In the genomic region with DNA sequence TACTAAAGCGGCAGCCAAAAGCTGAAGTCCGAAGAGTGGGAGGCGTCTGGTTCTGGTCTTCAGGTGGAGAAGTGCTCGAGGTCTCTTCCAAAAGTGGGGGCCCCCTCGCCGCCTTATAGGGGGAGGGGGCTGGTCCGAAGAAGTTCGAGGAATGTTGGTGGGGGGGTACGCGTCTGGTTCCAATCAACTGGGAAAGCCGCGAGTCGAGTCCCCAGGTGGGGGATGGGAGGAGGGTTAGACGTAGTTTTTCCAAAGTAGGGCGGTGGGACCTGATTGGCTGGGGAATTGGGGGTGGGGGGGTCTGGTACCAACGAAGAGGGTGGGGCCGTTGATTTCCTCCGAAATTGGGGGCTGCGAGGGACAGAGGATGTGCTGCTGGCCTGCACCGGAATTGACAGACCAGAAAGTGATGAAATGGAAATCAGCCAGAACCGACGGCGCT, we compare ENCODE assay signal across 8 cellular contexts. TPM values are rescaled to one million over a fixed set of nuclear protein-coding genes. Genes with fewer than 3 reads are reported as not detected.
A peak's percentile ranks its signal among the peaks of the same experiment; 100 is the strongest.
DNase-seq lines count a peak whose midpoint lies in the region; ATAC-seq and TF ChIP-seq lines count a peak whose summit lies in the region.

No MANE protein-coding gene starts in this region.

- CTCF ChIA-PET in PC-9 (lab: Charles Lee), result interaction anchor here (0.7 kb wide), 1 partner anchor 248 kb away, joined by 3 read pairs; no protein-coding TSS in a partner anchor

- H3K27ac ChIP-seq in PC-9, result no peak overlapping the region
- H3K27ac ChIP-seq in fibroblast of lung (ENCODE audit: insufficient read depth, low read length), result no peak overlapping the region
- no peak overlapping the region for H3K27ac ChIP-seq in psoas muscle

- H3K36me3 ChIP-seq in GM06990 (ENCODE audit: control insufficient read depth, insufficient read depth, low read length) (peaks cover 4% of the 10 kb centered on the region), PC-9 (ENCODE audit: low read depth) (no peaks in the 10 kb centered on the region), fibroblast of lung (ENCODE audit: control insufficient read depth, insufficient read depth, low read length) (no peaks in the 10 kb centered on the region), psoas muscle (ENCODE audit: insufficient read depth in 1 of 2, low read depth in 1 of 2) (no peaks in the 10 kb centered on the region)

- H3K4me2 ChIP-seq in PC-9, result peak overlapping the region; percentile 93
- peak overlapping the region; percentile 88 for H3K4me2 ChIP-seq in fibroblast of lung (ENCODE audit: extremely low read depth, insufficient read depth, low read length)

- H3K9me2 ChIP-seq in PC-9 (ENCODE audit: insufficient read depth), result no peaks in the 10 kb centered on the region

- H3K79me2 ChIP-seq in PC-9 (ENCODE audit: low read depth) (no peaks in the 10 kb centered on the region), fibroblast of lung (ENCODE audit: control insufficient read depth, insufficient read depth, low read length) (no peaks in the 10 kb centered on the region)

- TF ChIP-seq CTCF in GM06990 (IDR thresholded peaks at IDR 0.05; ENCODE audit: insufficient read depth, low read length, poor library complexity, severe bottlenecking) (no peak), PC-9 (conservative IDR thresholded peaks at IDR 0.05) (no peak), fibroblast of lung (conservative IDR thresholded peaks at IDR 0.05 in 1 of 2, IDR thresholded peaks at IDR 0.05 in 1 of 2; ENCODE audit: low read depth in 1 of 2, low read length in 2 of 2) (no peak), psoas muscle (IDR thresholded peaks at IDR 0.05) (no peak)

- intact Hi-C loops in PC-9 (cut with micrococcal nuclease; ENCODE audit: unreplicated experiment) (no loop called here), psoas muscle (cut with DNase I) (no loop called here)

- H3K27me3 ChIP-seq in GM06990 (replicated peaks; ENCODE audit: control insufficient read depth, insufficient read depth, low read length), result no peaks in the 10 kb centered on the region
- peaks cover 13% of the 10 kb centered on the region; the same call in 1 of the 2 replicates for H3K27me3 ChIP-seq in PC-9 (ENCODE audit: insufficient read depth, low read depth)
- peaks cover 15% of the 10 kb centered on the region for H3K27me3 ChIP-seq in fibroblast of lung (ENCODE audit: control insufficient read depth, insufficient read depth, low read length)
- peaks cover 0 to 35% (median 11%) of the 10 kb centered on the region in 3 donors for H3K27me3 ChIP-seq in psoas muscle (ENCODE audit: insufficient read depth in 3 of 3, low read length in 2 of 3)

- WGBS in psoas muscle, 3 donors, result 3 to 6% (median 5%) methylated on average over 20 to 23 of the region's 23 CpGs

- H3K4me1 ChIP-seq in PC-9 (replicated peaks; ENCODE audit: insufficient read depth) (no peaks in the 10 kb centered on the region; the same call in 1 of the 2 replicates), fibroblast of lung (ENCODE audit: control insufficient read depth, extremely low read depth, insufficient read depth, low read length) (peaks cover 3% of the 10 kb centered on the region), psoas muscle (peaks cover 1% of the 10 kb centered on the region)

- H3F3A ChIP-seq in PC-9 (ENCODE audit: insufficient read depth, low read depth), result peaks cover 5% of the 10 kb centered on the region; the same call in 1 of the 2 replicates

- BruUV-seq in PC-9 (replicated peaks; lab: Mats Ljungman, UMichigan), result no TSS peak

- peak overlapping the region; percentile 74 for H3K9ac ChIP-seq in fibroblast of lung (ENCODE audit: insufficient read depth, low read length)

- POLR2A ChIA-PET in PC-9 (lab: Charles Lee; ENCODE audit: unreplicated experiment), result interaction anchor here (0.6 kb wide), 1 partner anchor 209 kb away, joined by 29 read pairs; no protein-coding TSS in a partner anchor

- ATAC-seq in psoas muscle (no peak), GM21619 (IDR thresholded peaks at IDR 0.05; ENCODE audit: unreplicated experiment) (no peak)

- H3K4me3 ChIP-seq in GM06990 (replicated peaks; ENCODE audit: low read depth, low read length) (peak overlapping the region; percentile 86), PC-9 (peak overlapping the region; percentile 84), fibroblast of lung (replicated peaks in 1 of 4; ENCODE audit: control extremely low read depth in 1 of 4, insufficient read depth in 1 of 4, low read depth in 3 of 4, low read length in 4 of 4) (peak overlapping the region; percentile 78 to 92 (median 82)), psoas muscle (peak overlapping the region; percentile 61)

- H3K9me3 ChIP-seq in PC-9 (ENCODE audit: insufficient read depth, low read depth) (no peaks in the 10 kb centered on the region), fibroblast of lung (ENCODE audit: control insufficient read depth, insufficient read depth, low read depth, low read length) (no peaks in the 10 kb centered on the region), psoas muscle (no peaks in the 10 kb centered on the region)

- H2AFZ ChIP-seq in PC-9 (peak overlapping the region; percentile 95), fibroblast of lung (ENCODE audit: low read length) (peak overlapping the region; percentile 78)

- DNase-seq in GM06990 (ENCODE audit: extremely low read depth, insufficient read length) (no peak), PC-9 (no peak), fibroblast of lung (ENCODE audit: low read depth in 2 of 2) (no peak), psoas muscle (no peak), NCI-H1092 treated with DMSO at 0.1 percent for 48 hours (lab: John Stamatoyannopoulos, UW) (no peak), activated gamma-delta T cell treated with Interleukin-2 at 50 U/mL for 16 hours (no peak)
- no peak for DNase-seq in stimulated activated CD4-positive, alpha-beta T cell treated with anti-CD3 and anti-CD28 coated beads, Interleukin-2, amount 100 ng/mL, for 48 hours

- no peaks in the 10 kb centered on the region for H4K20me1 ChIP-seq in PC-9 (ENCODE audit: insufficient read depth)
- H4K20me1 ChIP-seq in fibroblast of lung (ENCODE audit: control insufficient read depth, extremely low read depth, insufficient read depth, low read length), result no peaks in the 10 kb centered on the region

RNA-seq across cellular contexts. Expression of gene ITM2C, which starts 0.6 kb away (rescaled TPM):
- 76.0 and 96.4 TPM in 2 replicates for total RNA-seq in PC-9 (2021)
- 58.3 and 77.3 TPM in 2 replicates for total RNA-seq in fibroblast of lung
- 182 and 236 TPM in 2 replicates for polyA plus RNA-seq in fibroblast of lung
- polyA plus RNA-seq in fibroblast of lung (2012), result 122 and 182 TPM in 2 replicates
- polyA minus RNA-seq in fibroblast of lung (ENCODE audit: low replicate concordance), result 254 and 555 TPM in 2 replicates
- 10 to 100 TPM in 2 of 4 donors, 1 to 10 TPM in 2; 9.0 to 20.3 (median 10.6) TPM for total RNA-seq in psoas muscle
- polyA plus RNA-seq in psoas muscle, result 10 to 100 TPM in 2 of 3 donors, 1 to 10 TPM in 1; 9.1 to 12.6 (median 11.5) TPM

RNA-seq across cellular contexts. Expression of gene GPR55, which starts 59.7 kb away (rescaled TPM):
- total RNA-seq in PC-9 (2021), result not detected in 2 replicates
- total RNA-seq in fibroblast of lung, result not detected in 2 replicates
- polyA plus RNA-seq in fibroblast of lung, result not detected in 2 replicates
- 0.15 and 0.33 TPM in 2 replicates for polyA plus RNA-seq in fibroblast of lung (2012)
- not detected in 2 replicates for polyA minus RNA-seq in fibroblast of lung (ENCODE audit: low replicate concordance)
- total RNA-seq in psoas muscle, result under 1 TPM in 1 of 4 donors, not detected in 3; 0.32 TPM
- under 1 TPM in 2 of 3 donors, not detected in 1; 0.01 to 0.03 TPM for polyA plus RNA-seq in psoas muscle
